In the genomic region with DNA sequence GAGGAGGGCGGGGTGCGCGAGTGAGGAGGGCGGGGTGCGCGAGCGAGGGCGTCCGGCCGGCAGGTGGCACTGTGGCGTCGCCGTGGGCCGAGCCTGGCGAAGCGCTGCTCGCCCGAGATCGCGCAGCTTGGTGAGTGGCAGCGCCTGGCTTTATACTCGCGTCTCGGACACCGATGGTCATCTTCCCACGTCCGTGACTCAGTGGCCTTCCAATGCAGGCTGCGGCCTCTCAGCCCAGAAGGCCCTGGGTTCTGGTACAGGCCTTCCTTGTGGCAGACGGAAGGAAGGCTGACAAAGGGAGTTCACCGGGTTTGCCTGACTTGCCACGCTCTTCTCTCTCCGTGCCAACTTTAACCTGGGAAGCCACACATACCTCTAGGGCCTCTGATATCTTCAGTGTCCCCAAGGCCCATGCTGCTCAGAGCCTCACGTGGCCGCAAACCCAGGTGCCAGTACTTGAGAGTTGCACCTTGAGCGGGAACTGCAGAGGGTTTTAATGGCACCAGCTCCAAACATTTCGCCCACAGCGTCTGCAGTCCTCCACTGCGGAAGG, we compare ENCODE assay signal across 8 cellular contexts.
DNase-seq lines count a peak whose midpoint lies in the region; ATAC-seq and TF ChIP-seq lines count a peak whose summit lies in the region.

No MANE protein-coding gene starts in this region.

- peak overlapping the region; percentile 34 for H3K27ac ChIP-seq in CD8-positive, alpha-beta T cell (ENCODE audit: low read depth, low read length)
- peak overlapping the region; percentile 19 for H3K27ac ChIP-seq in right cardiac atrium (ENCODE audit: low read length)
- peak overlapping the region; percentile 72 for H3K27ac ChIP-seq in vagina

- no peaks in the 10 kb centered on the region for H3K27me3 ChIP-seq in CD8-positive, alpha-beta T cell (ENCODE audit: insufficient read depth, low read length)
- H3K27me3 ChIP-seq in right cardiac atrium (ENCODE audit: control insufficient read depth, insufficient read depth) (no peaks in the 10 kb centered on the region), vagina (no peaks in the 10 kb centered on the region)

- 7% methylated on average over 36 of the region's 38 CpGs for WGBS in right cardiac atrium

- peak; percentile 59 for TF ChIP-seq CTCF in CD8-positive, alpha-beta T cell (IDR thresholded peaks at IDR 0.05)
- TF ChIP-seq CTCF in vagina (IDR thresholded peaks at IDR 0.05), result peak; percentile 27 to 67 (median 39)

- no peaks in the 10 kb centered on the region for H3K9me3 ChIP-seq in CD8-positive, alpha-beta T cell (ENCODE audit: low read length)
- H3K9me3 ChIP-seq in right cardiac atrium (ENCODE audit: control insufficient read depth, low read length), result no peaks in the 10 kb centered on the region
- no peaks in the 10 kb centered on the region for H3K9me3 ChIP-seq in vagina

- no peaks in the 10 kb centered on the region for H3K36me3 Mint-ChIP-seq in CD8-positive, alpha-beta T cell
- no peaks in the 10 kb centered on the region for H3K36me3 Mint-ChIP-seq in T-helper 1 cell treated with Interleukin-12 subunit alpha and Interleukin-12 subunit beta and Interleukin-4 antibody, amounts not matched to agents 30 μg/mL and 1 μg/mL, for 36 hours (ENCODE audit: low read depth)

- H3K4me3 Mint-ChIP-seq in CD8-positive, alpha-beta T cell, result peak overlapping the region; percentile 83
- peak overlapping the region; percentile 84 for H3K4me3 Mint-ChIP-seq in T-helper 1 cell treated with Interleukin-12 subunit alpha and Interleukin-12 subunit beta and Interleukin-4 antibody, amounts not matched to agents 30 μg/mL and 1 μg/mL, for 36 hours

- H3K27me3 Mint-ChIP-seq in CD8-positive, alpha-beta T cell (ENCODE audit: low read depth), result peaks cover 3% of the 10 kb centered on the region
- H3K27me3 Mint-ChIP-seq in T-helper 1 cell treated with Interleukin-12 subunit alpha and Interleukin-12 subunit beta and Interleukin-4 antibody, amounts not matched to agents 30 μg/mL and 1 μg/mL, for 36 hours (ENCODE audit: low read depth), result peaks cover 28% of the 10 kb centered on the region

- peak; percentile 79 to 95 (median 88) for DNase-seq in CD8-positive, alpha-beta T cell
- DNase-seq in anterior cingulate cortex (lab: John Stamatoyannopoulos, UW) (peak in 56 of 58 donors; percentile 14 to 86 (median 64)), right cardiac atrium (peak; percentile 78 to 95 (median 95)), renal cortical epithelial cell (ENCODE audit: low read depth) (peak; percentile 29), vagina (ENCODE audit: extremely low spot score in 2 of 2) (peak in 1 of 2 donors; percentile 92)

- ATAC-seq in CD8-positive, alpha-beta T cell, result peak; percentile 92
- ATAC-seq in GM19438 (IDR thresholded peaks at IDR 0.05; ENCODE audit: low read depth, unreplicated experiment), result peak; percentile 90
- ATAC-seq in HG03565 (IDR thresholded peaks at IDR 0.05; ENCODE audit: unreplicated experiment), result peak; percentile 87
- peak; percentile 86 to 92 for ATAC-seq in right cardiac atrium

- H3K4me3 ChIP-seq in CD8-positive, alpha-beta T cell (ENCODE audit: low read depth, low read length), result peak overlapping the region; percentile 64
- H3K4me3 ChIP-seq in right cardiac atrium (ENCODE audit: low read length) (peak overlapping the region; percentile 40), vagina (peak overlapping the region; percentile 27 to 54)

- intact Hi-C loops in CD8-positive, alpha-beta T cell (cut with DNase I, micrococcal nuclease), result loop anchor here (2.0 to 10.0 kb wide), 15 partner anchors 114 to 1966 kb away; a partner anchor contains a TSS
- intact Hi-C loops in right cardiac atrium (cut with DNase I) (no loop called here), vagina (cut with DNase I) (no loop called here)

- H3K9me3 Mint-ChIP-seq in CD8-positive, alpha-beta T cell, result no peaks in the 10 kb centered on the region
- no peaks in the 10 kb centered on the region for H3K9me3 Mint-ChIP-seq in T-helper 1 cell treated with Interleukin-12 subunit alpha and Interleukin-12 subunit beta and Interleukin-4 antibody, amounts not matched to agents 30 μg/mL and 1 μg/mL, for 36 hours

- peaks cover 18% of the 10 kb centered on the region for H3K4me1 ChIP-seq in CD8-positive, alpha-beta T cell (ENCODE audit: insufficient read depth, low read length)
- H3K4me1 ChIP-seq in right cardiac atrium (ENCODE audit: control insufficient read depth, insufficient read depth, low read length), result peaks cover 5% of the 10 kb centered on the region
- H3K4me1 ChIP-seq in vagina, result peaks cover 10% of the 10 kb centered on the region

- TF ChIP-seq POLR2A in vagina (IDR thresholded peaks at IDR 0.05), result no peak

- no peaks in the 10 kb centered on the region for H3K36me3 ChIP-seq in CD8-positive, alpha-beta T cell (ENCODE audit: insufficient read depth, low read length)
- H3K36me3 ChIP-seq in vagina, result no peaks in the 10 kb centered on the region

- peaks cover 20% of the 10 kb centered on the region for H3K4me1 Mint-ChIP-seq in CD8-positive, alpha-beta T cell (ENCODE audit: low read depth)
- peaks cover 11% of the 10 kb centered on the region for H3K4me1 Mint-ChIP-seq in T-helper 1 cell treated with Interleukin-12 subunit alpha and Interleukin-12 subunit beta and Interleukin-4 antibody, amounts not matched to agents 30 μg/mL and 1 μg/mL, for 36 hours (ENCODE audit: low read depth)

- CTCF ChIA-PET in CD8-positive, alpha-beta T cell (lab: Charles Lee), result interaction anchor here (0.6 to 8.9 kb wide), 11 partner anchors 204 to 674 kb away, joined by 3 to 93 read pairs (median 4); a partner anchor contains a TSS

- POLR2A ChIA-PET in CD8-positive, alpha-beta T cell (lab: Charles Lee), result interaction anchor here (0.6 to 1.6 kb wide), 4 partner anchors 402 to 1048 kb away, joined by 3 to 9 read pairs (median 4); no protein-coding TSS in a partner anchor

- peak overlapping the region; percentile 87 for H3K27ac Mint-ChIP-seq in CD8-positive, alpha-beta T cell
- H3K27ac Mint-ChIP-seq in T-helper 1 cell treated with Interleukin-12 subunit alpha and Interleukin-12 subunit beta and Interleukin-4 antibody, amounts not matched to agents 30 μg/mL and 1 μg/mL, for 36 hours, result peak overlapping the region; percentile 79

Comparison
In these comparisons a context has a peak if more than half of its experiments do, and no peak if none do; other contexts are left out.
1. H3K27ac ChIP-seq: peak in every context shown above with its lines; median percentile 72 in vagina; 34 in CD8-positive, alpha-beta T cell; 19 in right cardiac atrium.
2. intact Hi-C loops: an anchor here in CD8-positive, alpha-beta T cell (2.0 to 10.0 kb wide); none called in right cardiac atrium and vagina.